In the genomic region with DNA sequence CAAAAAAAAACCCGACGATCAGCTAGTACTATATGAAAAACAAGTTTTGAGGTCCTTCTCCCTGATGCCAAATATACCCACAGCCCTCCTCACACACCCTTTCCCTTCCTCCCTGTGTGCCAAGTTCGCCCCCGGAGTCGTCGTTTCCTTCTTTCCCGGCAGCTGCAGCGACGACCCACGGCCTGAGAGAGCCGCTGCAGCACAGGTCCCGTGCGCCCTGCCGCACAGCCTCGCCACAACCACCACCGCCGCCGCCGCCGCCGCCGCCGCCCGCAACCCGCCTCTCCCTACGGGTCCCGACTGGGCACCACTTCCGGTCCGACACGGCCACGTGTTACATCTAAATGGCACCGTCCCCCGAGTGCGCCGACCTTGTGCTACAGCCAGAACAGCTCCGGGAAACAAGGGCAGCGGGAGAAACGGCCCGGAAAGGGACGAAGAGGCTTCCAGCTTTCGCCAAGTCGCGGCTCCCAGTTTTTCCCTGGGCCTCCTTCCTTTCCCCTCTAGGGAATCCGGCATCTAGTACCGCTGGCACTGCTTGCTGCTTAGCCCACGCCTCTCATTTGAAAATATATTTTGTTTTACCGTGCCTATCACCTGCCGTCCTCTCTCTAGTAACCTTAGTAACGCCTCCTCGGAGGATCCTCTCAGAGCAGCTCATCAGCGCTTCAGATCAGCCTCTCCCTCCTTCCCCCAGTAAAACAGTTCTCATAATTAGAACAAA, we compare ENCODE assay signal across 1 cellular context.
TF ChIP-seq lines count a peak whose summit lies in the region.

A gene with protein sequence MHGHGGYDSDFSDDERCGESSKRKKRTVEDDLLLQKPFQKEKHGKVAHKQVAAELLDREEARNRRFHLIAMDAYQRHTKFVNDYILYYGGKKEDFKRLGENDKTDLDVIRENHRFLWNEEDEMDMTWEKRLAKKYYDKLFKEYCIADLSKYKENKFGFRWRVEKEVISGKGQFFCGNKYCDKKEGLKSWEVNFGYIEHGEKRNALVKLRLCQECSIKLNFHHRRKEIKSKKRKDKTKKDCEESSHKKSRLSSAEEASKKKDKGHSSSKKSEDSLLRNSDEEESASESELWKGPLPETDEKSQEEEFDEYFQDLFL (minus strand): TSS at position 315 of the 724 bp plus-strand sequence. CDS start 2,486 bp downstream, outside the sequence.

TF ChIP-seq in HEK293, 187 proteins besides CTCF, POLR2A, EP300 and RAD21 (continued from another document and continues in another):
- TF ChIP-seq ZFHX2 (tag by site-specific recombination; conservative IDR thresholded peaks at IDR 0.05) (peak; percentile 72), ZNF549 (tag by site-specific recombination; IDR thresholded peaks at IDR 0.05) (no peak), GFI1B (tag by site-specific recombination; IDR thresholded peaks at IDR 0.05) (peak; percentile 84), ZNF76 (tag by site-specific recombination; IDR thresholded peaks at IDR 0.05; ENCODE audit: borderline replicate concordance, low read depth) (peak; percentile 89), ZIC2 (tag by site-specific recombination; IDR thresholded peaks at IDR 0.05) (no peak; the same call in 1 of the 2 replicates), ZNF707 (tag by site-specific recombination; IDR thresholded peaks at IDR 0.05) (peak; percentile 60; the same call in 1 of the 2 replicates), ZNF114 (tag by site-specific recombination; IDR thresholded peaks at IDR 0.05) (no peak), ZNF623 (tag by site-specific recombination; IDR thresholded peaks at IDR 0.05) (no peak; the same call in 1 of the 2 replicates), ZNF404 (tag by site-specific recombination; IDR thresholded peaks at IDR 0.05) (no peak), ZNF561 (tag by site-specific recombination; IDR thresholded peaks at IDR 0.05; ENCODE audit: borderline replicate concordance) (peak; percentile 99), ZNF521 (tag by site-specific recombination; IDR thresholded peaks at IDR 0.05) (no peak), ZNF140 (tag by site-specific recombination; IDR thresholded peaks at IDR 0.05) (no peak), ZBTB8A (tag by site-specific recombination; IDR thresholded peaks at IDR 0.05) (peak; percentile 94), YY1 (tag by site-specific recombination; IDR thresholded peaks at IDR 0.05) (peak; percentile 89), ZNF24 (tag by site-specific recombination; IDR thresholded peaks at IDR 0.05) (peak; percentile 98), ZNF146 (tag by site-specific recombination; IDR thresholded peaks at IDR 0.05) (peak; percentile 79; the same call in 1 of the 2 replicates), ZNF830 (tag by site-specific recombination; IDR thresholded peaks at IDR 0.05; ENCODE audit: low read depth) (no peak), ZNF548 (tag by site-specific recombination; IDR thresholded peaks at IDR 0.05) (no peak), KLF8 (tag by site-specific recombination; IDR thresholded peaks at IDR 0.05) (peak; percentile 98), ZNF596 (tag by site-specific recombination; IDR thresholded peaks at IDR 0.05) (peak; percentile 77), KLF9 (tag by site-specific recombination; IDR thresholded peaks at IDR 0.05; ENCODE audit: low read depth) (peak; percentile 59; the same call in 1 of the 2 replicates), ZNF670 (tag by site-specific recombination; IDR thresholded peaks at IDR 0.05; ENCODE audit: low read depth) (no peak), OSR2 (tag by site-specific recombination; IDR thresholded peaks at IDR 0.05) (peak; percentile 47; the same call in 1 of the 2 replicates), GLI2 (tag by site-specific recombination; IDR thresholded peaks at IDR 0.05; ENCODE audit: borderline replicate concordance, low read depth) (no peak), ZNF660 (tag by site-specific recombination; IDR thresholded peaks at IDR 0.05) (peak; percentile 100), ZNF184 (tag by site-specific recombination; IDR thresholded peaks at IDR 0.05) (peak; percentile 87), ZXDB (tag by site-specific recombination; IDR thresholded peaks at IDR 0.05) (peak; percentile 97), ZNF426 (tag by site-specific recombination; IDR thresholded peaks at IDR 0.05) (no peak), ZNF274 (IDR thresholded peaks at IDR 0.05; ENCODE audit: low read length) (no peak), ZNF274 (tag by site-specific recombination; IDR thresholded peaks at IDR 0.05; ENCODE audit: borderline replicate concordance) (no peak), ZNF121 (tag by site-specific recombination; IDR thresholded peaks at IDR 0.05) (peak; percentile 80), BCL11A (tag by site-specific recombination; IDR thresholded peaks at IDR 0.05; ENCODE audit: low read depth) (peak; percentile 89), ZNF10 (tag by site-specific recombination; IDR thresholded peaks at IDR 0.05) (peak; percentile 63; the same call in 1 of the 2 replicates), ZNF292 (tag by site-specific recombination; IDR thresholded peaks at IDR 0.05; ENCODE audit: borderline replicate concordance, low read depth) (no peak), REPIN1 (tag by site-specific recombination; IDR thresholded peaks at IDR 0.05; ENCODE audit: low read depth) (peak; percentile 98), ZNF174 (tag by site-specific recombination; IDR thresholded peaks at IDR 0.05) (no peak), IKZF3 (tag by site-specific recombination; IDR thresholded peaks at IDR 0.05) (peak; percentile 94), ZNF239 (tag by site-specific recombination; IDR thresholded peaks at IDR 0.05) (peak; percentile 78; the same call in 1 of the 2 replicates), ZEB2 (tag by site-specific recombination; IDR thresholded peaks at IDR 0.05) (peak; percentile 91), ZBTB7A (tag by site-specific recombination; IDR thresholded peaks at IDR 0.05; ENCODE audit: low read depth) (peak; percentile 99), ZNF544 (tag by site-specific recombination; IDR thresholded peaks at IDR 0.05) (no peak)
- TF ChIP-seq, protein P1, sequence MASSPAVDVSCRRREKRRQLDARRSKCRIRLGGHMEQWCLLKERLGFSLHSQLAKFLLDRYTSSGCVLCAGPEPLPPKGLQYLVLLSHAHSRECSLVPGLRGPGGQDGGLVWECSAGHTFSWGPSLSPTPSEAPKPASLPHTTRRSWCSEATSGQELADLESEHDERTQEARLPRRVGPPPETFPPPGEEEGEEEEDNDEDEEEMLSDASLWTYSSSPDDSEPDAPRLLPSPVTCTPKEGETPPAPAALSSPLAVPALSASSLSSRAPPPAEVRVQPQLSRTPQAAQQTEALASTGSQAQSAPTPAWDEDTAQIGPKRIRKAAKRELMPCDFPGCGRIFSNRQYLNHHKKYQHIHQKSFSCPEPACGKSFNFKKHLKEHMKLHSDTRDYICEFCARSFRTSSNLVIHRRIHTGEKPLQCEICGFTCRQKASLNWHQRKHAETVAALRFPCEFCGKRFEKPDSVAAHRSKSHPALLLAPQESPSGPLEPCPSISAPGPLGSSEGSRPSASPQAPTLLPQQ (tag by site-specific recombination; IDR thresholded peaks at IDR 0.05) = peak; percentile 95
- TF ChIP-seq, protein P2, sequence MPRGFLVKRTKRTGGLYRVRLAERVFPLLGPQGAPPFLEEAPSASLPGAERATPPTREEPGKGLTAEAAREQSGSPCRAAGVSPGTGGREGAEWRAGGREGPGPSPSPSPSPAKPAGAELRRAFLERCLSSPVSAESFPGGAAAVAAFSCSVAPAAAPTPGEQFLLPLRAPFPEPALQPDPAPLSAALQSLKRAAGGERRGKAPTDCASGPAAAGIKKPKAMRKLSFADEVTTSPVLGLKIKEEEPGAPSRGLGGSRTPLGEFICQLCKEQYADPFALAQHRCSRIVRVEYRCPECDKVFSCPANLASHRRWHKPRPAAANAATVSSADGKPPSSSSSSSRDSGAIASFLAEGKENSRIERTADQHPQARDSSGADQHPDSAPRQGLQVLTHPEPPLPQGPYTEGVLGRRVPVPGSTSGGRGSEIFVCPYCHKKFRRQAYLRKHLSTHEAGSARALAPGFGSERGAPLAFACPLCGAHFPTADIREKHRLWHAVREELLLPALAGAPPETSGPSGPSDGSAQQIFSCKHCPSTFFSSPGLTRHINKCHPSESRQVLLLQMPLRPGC (tag by site-specific recombination; IDR thresholded peaks at IDR 0.05) = peak; percentile 93
- TF ChIP-seq, protein P3, sequence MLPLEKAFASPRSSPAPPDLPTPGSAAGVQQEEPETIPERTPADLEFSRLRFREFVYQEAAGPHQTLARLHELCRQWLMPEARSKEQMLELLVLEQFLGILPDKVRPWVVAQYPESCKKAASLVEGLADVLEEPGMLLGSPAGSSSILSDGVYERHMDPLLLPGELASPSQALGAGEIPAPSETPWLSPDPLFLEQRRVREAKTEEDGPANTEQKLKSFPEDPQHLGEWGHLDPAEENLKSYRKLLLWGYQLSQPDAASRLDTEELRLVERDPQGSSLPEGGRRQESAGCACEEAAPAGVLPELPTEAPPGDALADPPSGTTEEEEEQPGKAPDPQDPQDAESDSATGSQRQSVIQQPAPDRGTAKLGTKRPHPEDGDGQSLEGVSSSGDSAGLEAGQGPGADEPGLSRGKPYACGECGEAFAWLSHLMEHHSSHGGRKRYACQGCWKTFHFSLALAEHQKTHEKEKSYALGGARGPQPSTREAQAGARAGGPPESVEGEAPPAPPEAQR (tag by site-specific recombination; IDR thresholded peaks at IDR 0.05) = peak; percentile 98
- TF ChIP-seq, protein P4, sequence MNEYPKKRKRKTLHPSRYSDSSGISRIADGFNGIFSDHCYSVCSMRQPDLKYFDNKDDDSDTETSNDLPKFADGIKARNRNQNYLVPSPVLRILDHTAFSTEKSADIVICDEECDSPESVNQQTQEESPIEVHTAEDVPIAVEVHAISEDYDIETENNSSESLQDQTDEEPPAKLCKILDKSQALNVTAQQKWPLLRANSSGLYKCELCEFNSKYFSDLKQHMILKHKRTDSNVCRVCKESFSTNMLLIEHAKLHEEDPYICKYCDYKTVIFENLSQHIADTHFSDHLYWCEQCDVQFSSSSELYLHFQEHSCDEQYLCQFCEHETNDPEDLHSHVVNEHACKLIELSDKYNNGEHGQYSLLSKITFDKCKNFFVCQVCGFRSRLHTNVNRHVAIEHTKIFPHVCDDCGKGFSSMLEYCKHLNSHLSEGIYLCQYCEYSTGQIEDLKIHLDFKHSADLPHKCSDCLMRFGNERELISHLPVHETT (tag by site-specific recombination; IDR thresholded peaks at IDR 0.05) = peak; percentile 99
- TF ChIP-seq, protein P5, sequence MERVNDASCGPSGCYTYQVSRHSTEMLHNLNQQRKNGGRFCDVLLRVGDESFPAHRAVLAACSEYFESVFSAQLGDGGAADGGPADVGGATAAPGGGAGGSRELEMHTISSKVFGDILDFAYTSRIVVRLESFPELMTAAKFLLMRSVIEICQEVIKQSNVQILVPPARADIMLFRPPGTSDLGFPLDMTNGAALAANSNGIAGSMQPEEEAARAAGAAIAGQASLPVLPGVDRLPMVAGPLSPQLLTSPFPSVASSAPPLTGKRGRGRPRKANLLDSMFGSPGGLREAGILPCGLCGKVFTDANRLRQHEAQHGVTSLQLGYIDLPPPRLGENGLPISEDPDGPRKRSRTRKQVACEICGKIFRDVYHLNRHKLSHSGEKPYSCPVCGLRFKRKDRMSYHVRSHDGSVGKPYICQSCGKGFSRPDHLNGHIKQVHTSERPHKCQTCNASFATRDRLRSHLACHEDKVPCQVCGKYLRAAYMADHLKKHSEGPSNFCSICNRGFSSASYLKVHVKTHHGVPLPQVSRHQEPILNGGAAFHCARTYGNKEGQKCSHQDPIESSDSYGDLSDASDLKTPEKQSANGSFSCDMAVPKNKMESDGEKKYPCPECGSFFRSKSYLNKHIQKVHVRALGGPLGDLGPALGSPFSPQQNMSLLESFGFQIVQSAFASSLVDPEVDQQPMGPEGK (tag by site-specific recombination; IDR thresholded peaks at IDR 0.05) = peak; percentile 68
- TF ChIP-seq, protein P6, sequence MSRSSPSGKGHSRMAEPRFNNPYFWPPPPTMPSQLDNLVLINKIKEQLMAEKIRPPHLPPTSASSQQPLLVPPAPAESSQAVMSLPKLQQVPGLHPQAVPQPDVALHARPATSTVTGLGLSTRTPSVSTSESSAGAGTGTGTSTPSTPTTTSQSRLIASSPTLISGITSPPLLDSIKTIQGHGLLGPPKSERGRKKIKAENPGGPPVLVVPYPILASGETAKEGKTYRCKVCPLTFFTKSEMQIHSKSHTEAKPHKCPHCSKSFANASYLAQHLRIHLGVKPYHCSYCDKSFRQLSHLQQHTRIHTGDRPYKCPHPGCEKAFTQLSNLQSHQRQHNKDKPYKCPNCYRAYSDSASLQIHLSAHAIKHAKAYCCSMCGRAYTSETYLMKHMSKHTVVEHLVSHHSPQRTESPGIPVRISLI (tag by site-specific recombination; IDR thresholded peaks at IDR 0.05) = peak; percentile 82
- TF ChIP-seq, protein P7, sequence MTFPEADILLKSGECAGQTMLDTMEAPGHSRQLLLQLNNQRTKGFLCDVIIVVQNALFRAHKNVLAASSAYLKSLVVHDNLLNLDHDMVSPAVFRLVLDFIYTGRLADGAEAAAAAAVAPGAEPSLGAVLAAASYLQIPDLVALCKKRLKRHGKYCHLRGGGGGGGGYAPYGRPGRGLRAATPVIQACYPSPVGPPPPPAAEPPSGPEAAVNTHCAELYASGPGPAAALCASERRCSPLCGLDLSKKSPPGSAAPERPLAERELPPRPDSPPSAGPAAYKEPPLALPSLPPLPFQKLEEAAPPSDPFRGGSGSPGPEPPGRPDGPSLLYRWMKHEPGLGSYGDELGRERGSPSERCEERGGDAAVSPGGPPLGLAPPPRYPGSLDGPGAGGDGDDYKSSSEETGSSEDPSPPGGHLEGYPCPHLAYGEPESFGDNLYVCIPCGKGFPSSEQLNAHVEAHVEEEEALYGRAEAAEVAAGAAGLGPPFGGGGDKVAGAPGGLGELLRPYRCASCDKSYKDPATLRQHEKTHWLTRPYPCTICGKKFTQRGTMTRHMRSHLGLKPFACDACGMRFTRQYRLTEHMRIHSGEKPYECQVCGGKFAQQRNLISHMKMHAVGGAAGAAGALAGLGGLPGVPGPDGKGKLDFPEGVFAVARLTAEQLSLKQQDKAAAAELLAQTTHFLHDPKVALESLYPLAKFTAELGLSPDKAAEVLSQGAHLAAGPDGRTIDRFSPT (tag by site-specific recombination; IDR thresholded peaks at IDR 0.05) = peak; percentile 98
- TF ChIP-seq, protein P8, sequence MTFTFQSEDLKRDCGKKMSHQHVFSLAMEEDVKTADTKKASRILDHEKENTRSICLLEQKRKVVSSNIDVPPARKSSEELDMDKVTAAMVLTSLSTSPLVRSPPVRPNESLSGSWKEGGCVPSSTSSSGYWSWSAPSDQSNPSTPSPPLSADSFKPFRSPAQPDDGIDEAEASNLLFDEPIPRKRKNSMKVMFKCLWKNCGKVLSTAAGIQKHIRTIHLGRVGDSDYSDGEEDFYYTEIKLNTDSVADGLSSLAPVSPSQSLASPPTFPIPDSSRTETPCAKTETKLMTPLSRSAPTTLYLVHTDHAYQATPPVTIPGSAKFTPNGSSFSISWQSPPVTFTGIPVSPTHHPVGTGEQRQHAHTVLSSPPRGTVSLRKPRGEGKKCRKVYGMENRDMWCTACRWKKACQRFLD (tag by site-specific recombination; IDR thresholded peaks at IDR 0.05) = no peak
- TF ChIP-seq, protein P9, sequence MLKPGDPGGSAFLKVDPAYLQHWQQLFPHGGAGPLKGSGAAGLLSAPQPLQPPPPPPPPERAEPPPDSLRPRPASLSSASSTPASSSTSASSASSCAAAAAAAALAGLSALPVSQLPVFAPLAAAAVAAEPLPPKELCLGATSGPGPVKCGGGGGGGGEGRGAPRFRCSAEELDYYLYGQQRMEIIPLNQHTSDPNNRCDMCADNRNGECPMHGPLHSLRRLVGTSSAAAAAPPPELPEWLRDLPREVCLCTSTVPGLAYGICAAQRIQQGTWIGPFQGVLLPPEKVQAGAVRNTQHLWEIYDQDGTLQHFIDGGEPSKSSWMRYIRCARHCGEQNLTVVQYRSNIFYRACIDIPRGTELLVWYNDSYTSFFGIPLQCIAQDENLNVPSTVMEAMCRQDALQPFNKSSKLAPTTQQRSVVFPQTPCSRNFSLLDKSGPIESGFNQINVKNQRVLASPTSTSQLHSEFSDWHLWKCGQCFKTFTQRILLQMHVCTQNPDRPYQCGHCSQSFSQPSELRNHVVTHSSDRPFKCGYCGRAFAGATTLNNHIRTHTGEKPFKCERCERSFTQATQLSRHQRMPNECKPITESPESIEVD (tag by site-specific recombination; IDR thresholded peaks at IDR 0.05) = no peak
